12 cellular contexts compared by ENCODE assay signal in the genomic region with DNA sequence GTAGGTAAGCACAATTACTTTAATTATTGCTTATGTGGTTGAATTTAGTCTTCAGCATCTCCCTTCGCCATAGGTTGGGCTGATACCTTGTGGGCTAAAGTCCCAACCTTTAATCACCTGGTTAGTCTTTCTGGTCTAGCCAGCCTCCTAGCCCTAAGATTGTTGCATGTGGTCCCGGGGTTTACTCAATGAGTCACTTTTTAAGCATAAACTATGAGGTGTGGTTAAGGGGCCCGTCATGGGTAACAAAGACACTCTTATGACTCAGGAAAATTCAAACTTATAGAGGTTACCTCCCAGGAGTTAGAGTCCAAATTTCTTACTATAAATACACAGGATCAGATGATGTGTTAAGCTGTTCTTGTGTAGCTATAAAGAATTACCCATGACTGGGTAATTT.
A peak's percentile ranks its signal among the peaks of the same experiment; 100 is the strongest.
DNase-seq lines count a peak whose midpoint lies in the region; ATAC-seq and TF ChIP-seq lines count a peak whose summit lies in the region.
"Had no signal": no experiment of that assay in that cellular context is flagged by ENCODE, and none has a peak within 500 bp of the region (broad histone marks: within the 10 kb centered on the region; RNA-seq: fewer than 3 reads in every experiment).

No MANE protein-coding gene starts in this region.

- no peaks in the 10 kb centered on the region for H3K36me3 Mint-ChIP-seq in activated CD4-positive, alpha-beta T cell treated with anti-CD3 and anti-CD28 coated beads for 36 hours (ENCODE audit: low read depth)
- H3K36me3 Mint-ChIP-seq: memory B cell had no signal

- H3K9me2 ChIP-seq in PC-9 (ENCODE audit: insufficient read depth), result no peaks in the 10 kb centered on the region

- DNase-seq in PC-9 (peak; percentile 36 to 83), kidney epithelial cell (ENCODE audit: low read depth) (peak; percentile 67), RKO (ENCODE audit: low spot score) (no peak), right atrium auricular region (ENCODE audit: low spot score) (no peak), NCI-H2107 treated with DMSO at 0.1 percent for 48 hours (lab: John Stamatoyannopoulos, UW; ENCODE audit: unreplicated experiment) (no peak)
- no peak for DNase-seq in activated CD4-positive, alpha-beta T cell treated with anti-CD3 and anti-CD28 coated beads for 36 hours
- DNase-seq: effector memory CD4-positive, alpha-beta T cell; NCI-H524; uterus had no signal

- no peaks in the 10 kb centered on the region for H3K4me1 Mint-ChIP-seq in activated CD4-positive, alpha-beta T cell treated with anti-CD3 and anti-CD28 coated beads for 36 hours
- H3K4me1 Mint-ChIP-seq: memory B cell had no signal

- no peak overlapping the region for H2AFZ ChIP-seq in PC-9

- BruUV-seq in PC-9 (replicated peaks; lab: Mats Ljungman, UMichigan), result no TSS peak

- H4K20me1 ChIP-seq in PC-9 (ENCODE audit: insufficient read depth), result no peaks in the 10 kb centered on the region

- no peaks in the 10 kb centered on the region for H3K36me3 ChIP-seq in PC-9 (ENCODE audit: low read depth)
- no peaks in the 10 kb centered on the region for H3K36me3 ChIP-seq in kidney epithelial cell (ENCODE audit: control insufficient read depth, insufficient read depth, low read length)
- no peaks in the 10 kb centered on the region for H3K36me3 ChIP-seq in right atrium auricular region
- H3K36me3 ChIP-seq: uterus had no signal

- H3F3A ChIP-seq in PC-9 (ENCODE audit: insufficient read depth, low read depth), result 0 out of 2 replicates have a peak, but pooled peaks cover 6% of the 10 kb centered on the region

- H3K4me1 ChIP-seq in PC-9 (replicated peaks; ENCODE audit: insufficient read depth), result peaks cover 13% of the 10 kb centered on the region
- H3K4me1 ChIP-seq in right atrium auricular region, result no peaks in the 10 kb centered on the region
- H3K4me1 ChIP-seq: uterus had no signal

- H3K27me3 Mint-ChIP-seq in activated CD4-positive, alpha-beta T cell treated with anti-CD3 and anti-CD28 coated beads for 36 hours, result no peaks in the 10 kb centered on the region
- H3K27me3 Mint-ChIP-seq: memory B cell had no signal

- intact Hi-C loops in PC-9 (cut with micrococcal nuclease; ENCODE audit: unreplicated experiment), result no loop called here
- intact Hi-C loops in activated CD4-positive, alpha-beta T cell treated with anti-CD3 and anti-CD28 coated beads for 36 hours (cut with DNase I, micrococcal nuclease), result no loop called here

- POLR2A ChIA-PET in PC-9 (lab: Charles Lee; ENCODE audit: unreplicated experiment), result interaction anchor here (0.6 to 0.7 kb wide), 2 partner anchors 10 to 873 kb away, joined by 4 to 8 read pairs; no protein-coding TSS in a partner anchor
- POLR2A ChIA-PET in activated CD4-positive, alpha-beta T cell treated with anti-CD3 and anti-CD28 coated beads for 36 hours (lab: Charles Lee), result no interaction called here

- peaks cover 4% of the 10 kb centered on the region for H3K9me3 Mint-ChIP-seq in activated CD4-positive, alpha-beta T cell treated with anti-CD3 and anti-CD28 coated beads for 36 hours (ENCODE audit: low read depth)

- H3K4me3 Mint-ChIP-seq in activated CD4-positive, alpha-beta T cell treated with anti-CD3 and anti-CD28 coated beads for 36 hours, result no peak overlapping the region
- H3K4me3 Mint-ChIP-seq: memory B cell had no signal

- H3K27ac ChIP-seq in PC-9 (peak overlapping the region; percentile 42; the same call in 1 of the 2 replicates), right atrium auricular region (no peak overlapping the region)
- H3K27ac ChIP-seq: uterus had no signal

- TF ChIP-seq CTCF in PC-9 (conservative IDR thresholded peaks at IDR 0.05) (no peak), kidney epithelial cell (IDR thresholded peaks at IDR 0.05; ENCODE audit: insufficient read depth, low read length, poor library complexity, severe bottlenecking) (no peak), right atrium auricular region (IDR thresholded peaks at IDR 0.05) (no peak)

- peak overlapping the region; percentile 30 for H3K4me2 ChIP-seq in PC-9

- 0 out of 2 replicates have a peak, but pooled peaks cover 3% of the 10 kb centered on the region for H3K9me3 ChIP-seq in PC-9 (ENCODE audit: insufficient read depth, low read depth)
- H3K9me3 ChIP-seq in right atrium auricular region, result no peaks in the 10 kb centered on the region
- H3K9me3 ChIP-seq: uterus had no signal

- no peaks in the 10 kb centered on the region for H3K79me2 ChIP-seq in PC-9 (ENCODE audit: low read depth)

- ATAC-seq in GM18868 (IDR thresholded peaks at IDR 0.05; ENCODE audit: unreplicated experiment) (peak; percentile 96), HG02973 (IDR thresholded peaks at IDR 0.05; ENCODE audit: unreplicated experiment) (peak; percentile 66)
- ATAC-seq in activated CD4-positive, alpha-beta T cell treated with anti-CD3 and anti-CD28 coated beads for 36 hours, result no peak

- H3K27ac Mint-ChIP-seq in activated CD4-positive, alpha-beta T cell treated with anti-CD3 and anti-CD28 coated beads for 36 hours, result no peak overlapping the region
- H3K27ac Mint-ChIP-seq: memory B cell had no signal

- H3K27me3 ChIP-seq in PC-9 (ENCODE audit: insufficient read depth, low read depth) (no peaks in the 10 kb centered on the region), kidney epithelial cell (ENCODE audit: control insufficient read depth, insufficient read depth, low read length) (no peaks in the 10 kb centered on the region), right atrium auricular region (no peaks in the 10 kb centered on the region)
- H3K27me3 ChIP-seq: uterus had no signal

- no peak overlapping the region for H3K4me3 ChIP-seq in PC-9
- H3K4me3 ChIP-seq in kidney epithelial cell (ENCODE audit: low read depth, low read length), result no peak overlapping the region
- no peak overlapping the region for H3K4me3 ChIP-seq in right atrium auricular region
- H3K4me3 ChIP-seq: uterus had no signal

- CTCF ChIA-PET in PC-9 (lab: Charles Lee), result no interaction called here
- CTCF ChIA-PET in activated CD4-positive, alpha-beta T cell treated with anti-CD3 and anti-CD28 coated beads for 36 hours (lab: Charles Lee), result no interaction called here

Comparison
In these comparisons a context has a peak if more than half of its experiments do, and no peak if none do; other contexts are left out.
1. DNase-seq: peak in PC-9 (2 of 2) and kidney epithelial cell (single experiment); none in activated CD4-positive, alpha-beta T cell treated with anti-CD3 and anti-CD28 coated beads for 36 hours (single experiment), RKO (single experiment), right atrium auricular region (single experiment) and NCI-H2107 treated with DMSO at 0.1 percent for 48 hours (single experiment).